ENCODE assay signal across 9 cellular contexts in genomic region chr11:393219-394033, GRCh38. TPM values are rescaled to one million over a fixed set of nuclear protein-coding genes. Genes with fewer than 3 reads are reported as not detected.
A peak's percentile ranks its signal among the peaks of the same experiment; 100 is the strongest.
DNase-seq lines count a peak whose midpoint lies in the region; FAIRE-seq and TF ChIP-seq lines count a peak whose summit lies in the region.
"Had no signal": no experiment of that assay in that cellular context is flagged by ENCODE, and none has a peak within 500 bp of the region (broad histone marks: within the 10 kb centered on the region; RNA-seq: fewer than 3 reads in every experiment).

No MANE protein-coding gene starts in this region.

- no peaks in the 10 kb centered on the region for H4K20me1 ChIP-seq in osteoblast (ENCODE audit: insufficient read depth, low read length)

- no peak overlapping the region for H3K9ac ChIP-seq in kidney (ENCODE audit: low read length in 2 of 2)

- DNase-seq in Daoy (ENCODE audit: low read depth), result peak; percentile 93
- DNase-seq in LoVo (ENCODE audit: low spot score), result peak; percentile 83
- DNase-seq in dermis blood vessel endothelial cell, result peak; percentile 43
- DNase-seq in osteoblast (ENCODE audit: insufficient read length, low spot score, missing footprints), result peak; percentile 100
- no peak for DNase-seq in uterus
- no peak for DNase-seq in DMS79 (lab: John Stamatoyannopoulos, UW)
- no peak for DNase-seq in NCI-H1417 treated with DMSO at 0.1 percent for 48 hours (lab: John Stamatoyannopoulos, UW)
- DNase-seq in kidney, result no peak

- intact Hi-C loops in uterus (cut with DNase I; ENCODE audit: low total_unique reads) (no loop called here), kidney (cut with DNase I) (no loop called here)

- H3K79me2 ChIP-seq in osteoblast (ENCODE audit: insufficient read depth, low read length), result no peaks in the 10 kb centered on the region

- no peak overlapping the region for H3K4me3 ChIP-seq in osteoblast (ENCODE audit: insufficient read depth, low read length)
- H3K4me3 ChIP-seq in uterus, result no peak overlapping the region
- H3K4me3 ChIP-seq in kidney (ENCODE audit: low read length in 2 of 2), result no peak overlapping the region

- H3K36me3 ChIP-seq in osteoblast (ENCODE audit: insufficient read depth, low read length), result no peaks in the 10 kb centered on the region
- H3K36me3 ChIP-seq in uterus, result no peaks in the 10 kb centered on the region
- H3K36me3 ChIP-seq in kidney (ENCODE audit: control insufficient read depth in 1 of 2, insufficient read depth in 2 of 2, low read length in 2 of 2), result no peaks in the 10 kb centered on the region

- no peak overlapping the region for H3K4me2 ChIP-seq in osteoblast (ENCODE audit: insufficient read depth, low read length)

- H3K9me3 ChIP-seq in osteoblast (ENCODE audit: low read depth, low read length) (no peaks in the 10 kb centered on the region), uterus (no peaks in the 10 kb centered on the region), kidney (ENCODE audit: control insufficient read depth in 1 of 2, low read length in 2 of 2) (no peaks in the 10 kb centered on the region)

- FAIRE-seq in kidney (lab: Jason Lieb, UNC), result no peak

- peak overlapping the region; percentile 47 for H3K27ac ChIP-seq in osteoblast (ENCODE audit: low read depth, low read length)
- H3K27ac ChIP-seq in uterus, result no peak overlapping the region
- no peak overlapping the region for H3K27ac ChIP-seq in kidney (ENCODE audit: low read depth in 2 of 2, low read length in 2 of 2)
- H3K27ac ChIP-seq: HL-60 had no signal

- H3K4me1 ChIP-seq in osteoblast (ENCODE audit: insufficient read depth, low read length), result peaks cover 21% of the 10 kb centered on the region
- H3K4me1 ChIP-seq in uterus, result peaks cover 0 to 8% of the 10 kb centered on the region in 2 donors
- H3K4me1 ChIP-seq in kidney (ENCODE audit: control insufficient read depth in 1 of 2, insufficient read depth in 1 of 2, low read depth in 1 of 2, low read length in 2 of 2), result no peaks in the 10 kb centered on the region

- H2AFZ ChIP-seq in osteoblast (ENCODE audit: low read length), result peak overlapping the region; percentile 65

- no peaks in the 10 kb centered on the region for H3K27me3 ChIP-seq in osteoblast (ENCODE audit: insufficient read depth, low read length)
- no peaks in the 10 kb centered on the region for H3K27me3 ChIP-seq in uterus

- TF ChIP-seq POLR2A in uterus (IDR thresholded peaks at IDR 0.05), result no peak

- TF ChIP-seq CTCF in osteoblast (IDR thresholded peaks at IDR 0.05; ENCODE audit: extremely low read depth, low read depth, low read length) (no peak), uterus (IDR thresholded peaks at IDR 0.05) (no peak), kidney (IDR thresholded peaks at IDR 0.05; ENCODE audit: borderline replicate concordance, extremely low read depth, insufficient read depth) (no peak)

RNA-seq across cellular contexts. Expression of gene PKP3, which starts 0.6 kb away (rescaled TPM):
- 7.3 and 22.9 TPM in 2 replicates for total RNA-seq in Daoy (2014; rRNA removed; shearing (Covaris generic))
- total RNA-seq in dermis blood vessel endothelial cell (0.09 and 0.68 TPM in 2 replicates), osteoblast (0.88 and 2.5 TPM in 2 replicates), uterus (1 to 10 TPM in 2 of 4 donors, under 1 TPM in 1, not detected in 1; 0.46 to 5.1 (median 1.5) TPM), kidney (3.6 TPM)
- polyA plus RNA-seq in kidney (ENCODE audit: insufficient read depth, low read depth, low replicate concordance), result 1.9 TPM

RNA-seq across cellular contexts. Expression of gene SIGIRR, which starts 21.4 kb away (rescaled TPM):
- 10.5 and 25.8 TPM in 2 replicates for total RNA-seq in Daoy (2014; rRNA removed; shearing (Covaris generic))
- total RNA-seq in dermis blood vessel endothelial cell, result 43.2 and 52.2 TPM in 2 replicates
- total RNA-seq in osteoblast, result 10.9 and 14.5 TPM in 2 replicates
- total RNA-seq in uterus, result 10 to 100 TPM; 13.3 to 61.5 (median 38.4) TPM
- 89.1 TPM for total RNA-seq in kidney
- 181 TPM for polyA plus RNA-seq in kidney (ENCODE audit: insufficient read depth, low read depth, low replicate concordance)

RNA-seq across cellular contexts. Expression of gene B4GALNT4, which starts 24.1 kb away (rescaled TPM):
- total RNA-seq in Daoy (2014; rRNA removed; shearing (Covaris generic)), result 3.0 and 4.9 TPM in 2 replicates
- 0.42 and 5.6 TPM in 2 replicates for total RNA-seq in dermis blood vessel endothelial cell
- total RNA-seq in osteoblast, result 0.88 and 2.2 TPM in 2 replicates
- total RNA-seq in uterus, result 10 to 100 TPM in 2 of 4 donors, 1 to 10 TPM in 2; 1.8 to 39.7 (median 19.9) TPM
- 1.4 TPM for total RNA-seq in kidney
- polyA plus RNA-seq in kidney (ENCODE audit: insufficient read depth, low read depth, low replicate concordance), result 0.82 TPM

RNA-seq across cellular contexts. Expression of gene ANO9, which starts 48.4 kb away (rescaled TPM):
- 0.17 TPM in 1 of 2 replicates, not detected in the other for total RNA-seq in Daoy (2014; rRNA removed; shearing (Covaris generic))
- total RNA-seq in dermis blood vessel endothelial cell (0.42 and 10.7 TPM in 2 replicates), osteoblast (under 0.01 TPM in 1 of 2 replicates, not detected in the other), uterus (1 to 10 TPM in 2 of 4 donors, under 1 TPM in 2; 0.59 to 8.2 (median 1.1) TPM), kidney (21.8 TPM)
- polyA plus RNA-seq in kidney (ENCODE audit: insufficient read depth, low read depth, low replicate concordance), result 11.3 TPM

RNA-seq across cellular contexts. Expression of gene PTDSS2, which starts 56.7 kb away (rescaled TPM):
- total RNA-seq in Daoy (2014; rRNA removed; shearing (Covaris generic)), result 16.2 and 24.4 TPM in 2 replicates
- 34.5 and 50.2 TPM in 2 replicates for total RNA-seq in dermis blood vessel endothelial cell
- 33.0 and 36.2 TPM in 2 replicates for total RNA-seq in osteoblast
- total RNA-seq in uterus, result 10 to 100 TPM; 20.7 to 43.7 (median 22.8) TPM
- total RNA-seq in kidney, result 28.5 TPM
- 37.7 TPM for polyA plus RNA-seq in kidney (ENCODE audit: insufficient read depth, low read depth, low replicate concordance)

Comparison
In these comparisons a context has a peak if more than half of its experiments do, and no peak if none do; other contexts are left out.
1. DNase-seq: peak in Daoy (single experiment), LoVo (single experiment), dermis blood vessel endothelial cell (single experiment) and osteoblast (single experiment); none in uterus (0 of 2), DMS79 (single experiment), NCI-H1417 treated with DMSO at 0.1 percent for 48 hours (single experiment) and kidney (single experiment).